Comparison of ENCODE assay signal across 9 cellular contexts in genomic region chr2:164015328-164016123, GRCh38.
DNase-seq lines count a peak whose midpoint lies in the region; ATAC-seq, FAIRE-seq and TF ChIP-seq lines count a peak whose summit lies in the region.
"Had no signal": no experiment of that assay in that cellular context is flagged by ENCODE, and none has a peak within 500 bp of the region (broad histone marks: within the 10 kb centered on the region; RNA-seq: fewer than 3 reads in every experiment).

No MANE protein-coding gene starts in this region.

- H3K4me3 ChIP-seq in astrocyte (ENCODE audit: insufficient read depth, low read depth, low read length) (no peak overlapping the region), suprapubic skin (no peak overlapping the region)

- WGBS in suprapubic skin, result 66% methylated on average over 12 of the region's 12 CpGs

- no peaks in the 10 kb centered on the region for H3K9me3 Mint-ChIP-seq in astrocyte (ENCODE audit: unreplicated experiment)
- H3K9me3 Mint-ChIP-seq: memory B cell had no signal

- peak overlapping the region; percentile 95 for H3K27ac Mint-ChIP-seq in astrocyte (ENCODE audit: unreplicated experiment)
- H3K27ac Mint-ChIP-seq: memory B cell had no signal

- H3K36me3 ChIP-seq in astrocyte (ENCODE audit: insufficient read depth, low read length) (no peaks in the 10 kb centered on the region), suprapubic skin (no peaks in the 10 kb centered on the region)

- H3K4me1 ChIP-seq in astrocyte (ENCODE audit: insufficient read depth, low read length) (peaks cover 4% of the 10 kb centered on the region), suprapubic skin (no peaks in the 10 kb centered on the region)

- H3K9ac ChIP-seq in astrocyte (ENCODE audit: low read length), result peak overlapping the region; percentile 14

- TF ChIP-seq POLR2A in suprapubic skin (IDR thresholded peaks at IDR 0.05), result no peak

- H3K4me3 Mint-ChIP-seq in astrocyte (ENCODE audit: unreplicated experiment), result peak overlapping the region; percentile 11
- H3K4me3 Mint-ChIP-seq: memory B cell had no signal

- no peaks in the 10 kb centered on the region for H3K79me2 ChIP-seq in astrocyte (ENCODE audit: insufficient read depth, low read length)

- no peak for TF ChIP-seq EP300 in suprapubic skin (IDR thresholded peaks at IDR 0.05)

- H3K4me2 ChIP-seq in astrocyte (ENCODE audit: low read length), result peak overlapping the region; percentile 37

- DNase-seq in astrocyte (ENCODE audit: low read depth), result peak; percentile 94
- DNase-seq in retina, result peak; percentile 63
- DNase-seq in NCI-H226, result no peak
- DNase-seq in NCI-H1048 (lab: John Stamatoyannopoulos, UW), result no peak
- no peak for DNase-seq in suprapubic skin (ENCODE audit: low spot score in 2 of 2)
- DNase-seq in medulla oblongata (ENCODE audit: extremely low spot score), result no peak

- H3K27me3 ChIP-seq in astrocyte (ENCODE audit: insufficient read depth, low read length) (no peaks in the 10 kb centered on the region), suprapubic skin (no peaks in the 10 kb centered on the region)

- peak; percentile 13 for FAIRE-seq in astrocyte (lab: Jason Lieb, UNC)

- H3K4me1 Mint-ChIP-seq in astrocyte (ENCODE audit: low read depth, unreplicated experiment), result peaks cover 23% of the 10 kb centered on the region
- H3K4me1 Mint-ChIP-seq: memory B cell had no signal

- no peak for TF ChIP-seq CTCF in astrocyte (IDR thresholded peaks at IDR 0.05; ENCODE audit: insufficient read depth, low read depth, low read length)
- TF ChIP-seq CTCF in suprapubic skin (IDR thresholded peaks at IDR 0.05), result no peak

- peak overlapping the region; percentile 48 for H2AFZ ChIP-seq in astrocyte (ENCODE audit: low read depth, low read length)

- no peaks in the 10 kb centered on the region for H3K27me3 Mint-ChIP-seq in astrocyte (ENCODE audit: low read depth, unreplicated experiment)
- H3K27me3 Mint-ChIP-seq: memory B cell had no signal

- H3K27ac ChIP-seq in astrocyte (ENCODE audit: low read depth, low read length) (peak overlapping the region; percentile 62), suprapubic skin (no peak overlapping the region)

- no peaks in the 10 kb centered on the region for H4K20me1 ChIP-seq in astrocyte (ENCODE audit: insufficient read depth, low read length)

- H3K9me3 ChIP-seq in astrocyte (ENCODE audit: insufficient read depth, low read depth, low read length), result no peaks in the 10 kb centered on the region
- no peaks in the 10 kb centered on the region for H3K9me3 ChIP-seq in suprapubic skin

- ATAC-seq in GM19035 (IDR thresholded peaks at IDR 0.05; ENCODE audit: unreplicated experiment) (peak; percentile 90), HG02973 (IDR thresholded peaks at IDR 0.05; ENCODE audit: unreplicated experiment) (peak; percentile 96)

- peaks cover 1% of the 10 kb centered on the region for H3K36me3 Mint-ChIP-seq in astrocyte (ENCODE audit: low read depth, unreplicated experiment)
- H3K36me3 Mint-ChIP-seq: memory B cell had no signal

Comparison
In these comparisons a context has a peak if more than half of its experiments do, and no peak if none do; other contexts are left out.
1. DNase-seq: peak in astrocyte (single experiment) and retina (single experiment); none in NCI-H226 (single experiment), NCI-H1048 (single experiment), suprapubic skin (0 of 2) and medulla oblongata (single experiment).